Comparison of ENCODE assay signal across 13 cellular contexts in the genomic region with DNA sequence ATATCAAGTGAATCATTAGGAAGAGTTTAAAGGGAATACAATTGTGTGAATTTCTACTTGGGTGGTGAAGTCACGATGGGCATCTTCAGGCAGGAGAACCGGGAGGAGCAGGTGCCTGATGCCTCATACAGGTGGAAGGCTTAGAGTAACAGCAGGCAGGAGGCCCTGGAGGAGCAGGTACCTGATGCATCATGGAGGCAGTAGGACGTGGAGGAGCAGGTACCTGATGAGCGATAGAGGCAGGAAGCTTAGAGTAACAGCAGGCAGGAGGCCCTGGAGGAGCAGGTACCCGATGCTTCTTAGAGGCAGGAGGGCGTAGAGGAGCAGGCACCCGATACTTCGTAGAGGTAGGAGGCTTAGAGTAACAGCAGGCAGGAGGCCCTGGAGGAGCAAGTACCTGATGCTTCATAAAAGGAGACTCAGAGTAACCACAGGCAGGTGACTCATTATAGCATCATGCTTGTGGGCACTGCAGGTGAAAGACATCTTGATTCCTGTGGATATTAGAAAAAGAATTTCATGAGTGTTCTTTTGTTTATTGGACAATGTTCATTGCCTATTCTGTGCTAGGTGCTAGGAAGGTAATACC.
DNase-seq lines count a peak whose midpoint lies in the region; FAIRE-seq and TF ChIP-seq lines count a peak whose summit lies in the region.
"Had no signal": no experiment of that assay in that cellular context is flagged by ENCODE, and none has a peak within 500 bp of the region (broad histone marks: within the 10 kb centered on the region; RNA-seq: fewer than 3 reads in every experiment).

No MANE protein-coding gene starts in this region.

- peaks cover 22% of the 10 kb centered on the region for H3K4me1 Mint-ChIP-seq in activated CD4-positive, alpha-beta memory T cell treated with anti-CD3 and anti-CD28 coated beads for 36 hours (ENCODE audit: low read depth)
- H3K4me1 Mint-ChIP-seq in activated CD4-positive, alpha-beta memory T cell treated with anti-CD3 and anti-CD28 coated beads, Interleukin-2, amount 10 ng/mL, durations not matched to agents 7 days and 5 days = peaks cover 22% of the 10 kb centered on the region
- peaks cover 9% of the 10 kb centered on the region for H3K4me1 Mint-ChIP-seq in T-helper 2 cell treated with Interferon-gamma antibody and Interleukin-4, amounts not matched to agents 5 μg/mL and 100 μg/mL, for 36 hours (ENCODE audit: low read depth)
- H3K4me1 Mint-ChIP-seq: stimulated activated memory B cell treated with anti-CD40 and anti-IgM and Interleukin-4, amounts not matched to agents 10 μg/mL and 1 μg/mL and 100 μg/mL, for 72 hours had no signal

- no peaks in the 10 kb centered on the region for H3K27me3 Mint-ChIP-seq in activated CD4-positive, alpha-beta memory T cell treated with anti-CD3 and anti-CD28 coated beads for 36 hours
- no peaks in the 10 kb centered on the region for H3K27me3 Mint-ChIP-seq in activated CD4-positive, alpha-beta memory T cell treated with anti-CD3 and anti-CD28 coated beads, Interleukin-2, amount 10 ng/mL, durations not matched to agents 7 days and 5 days
- H3K27me3 Mint-ChIP-seq in T-helper 2 cell treated with Interferon-gamma antibody and Interleukin-4, amounts not matched to agents 5 μg/mL and 100 μg/mL, for 36 hours (ENCODE audit: low read depth) = no peaks in the 10 kb centered on the region
- H3K27me3 Mint-ChIP-seq: brain; stimulated activated memory B cell treated with anti-CD40 and anti-IgM and Interleukin-4, amounts not matched to agents 10 μg/mL and 1 μg/mL and 100 μg/mL, for 72 hours had no signal

- H3K9me3 Mint-ChIP-seq in activated CD4-positive, alpha-beta memory T cell treated with anti-CD3 and anti-CD28 coated beads for 36 hours = no peaks in the 10 kb centered on the region
- no peaks in the 10 kb centered on the region for H3K9me3 Mint-ChIP-seq in activated CD4-positive, alpha-beta memory T cell treated with anti-CD3 and anti-CD28 coated beads, Interleukin-2, amount 10 ng/mL, durations not matched to agents 7 days and 5 days
- peaks cover 5% of the 10 kb centered on the region for H3K9me3 Mint-ChIP-seq in T-helper 2 cell treated with Interferon-gamma antibody and Interleukin-4, amounts not matched to agents 5 μg/mL and 100 μg/mL, for 36 hours
- H3K9me3 Mint-ChIP-seq: brain; stimulated activated memory B cell treated with anti-CD40 and anti-IgM and Interleukin-4, amounts not matched to agents 10 μg/mL and 1 μg/mL and 100 μg/mL, for 72 hours had no signal

- CTCF ChIA-PET in activated CD4-positive, alpha-beta memory T cell treated with anti-CD3 and anti-CD28 coated beads for 36 hours (lab: Charles Lee) = no interaction called here
- CTCF ChIA-PET in activated CD4-positive, alpha-beta memory T cell treated with anti-CD3 and anti-CD28 coated beads, Interleukin-2, amount 10 ng/mL, durations not matched to agents 7 days and 5 days (lab: Charles Lee) = no interaction called here

- POLR2A ChIA-PET in activated CD4-positive, alpha-beta memory T cell treated with anti-CD3 and anti-CD28 coated beads for 36 hours (lab: Charles Lee) = no interaction called here
- POLR2A ChIA-PET in activated CD4-positive, alpha-beta memory T cell treated with anti-CD3 and anti-CD28 coated beads, Interleukin-2, amount 10 ng/mL, durations not matched to agents 7 days and 5 days (lab: Charles Lee) = no interaction called here

- no peak overlapping the region for H3K27ac Mint-ChIP-seq in activated CD4-positive, alpha-beta memory T cell treated with anti-CD3 and anti-CD28 coated beads for 36 hours
- no peak overlapping the region for H3K27ac Mint-ChIP-seq in activated CD4-positive, alpha-beta memory T cell treated with anti-CD3 and anti-CD28 coated beads, Interleukin-2, amount 10 ng/mL, durations not matched to agents 7 days and 5 days
- H3K27ac Mint-ChIP-seq in T-helper 2 cell treated with Interferon-gamma antibody and Interleukin-4, amounts not matched to agents 5 μg/mL and 100 μg/mL, for 36 hours = no peak overlapping the region
- H3K27ac Mint-ChIP-seq: brain; stimulated activated memory B cell treated with anti-CD40 and anti-IgM and Interleukin-4, amounts not matched to agents 10 μg/mL and 1 μg/mL and 100 μg/mL, for 72 hours had no signal

- FAIRE-seq in D721Med (lab: Jason Lieb, UNC) = no peak

- peak; percentile 49 for DNase-seq in activated CD4-positive, alpha-beta memory T cell treated with anti-CD3 and anti-CD28 coated beads for 36 hours
- no peak for DNase-seq in activated CD4-positive, alpha-beta memory T cell treated with anti-CD3 and anti-CD28 coated beads, Interleukin-2, amount 10 ng/mL, durations not matched to agents 7 days and 5 days
- DNase-seq in T-helper 2 cell treated with Interferon-gamma antibody and Interleukin-4, amounts not matched to agents 5 μg/mL and 100 μg/mL, for 36 hours (ENCODE audit: low spot score) = peak; percentile 12
- peak; percentile 45 for DNase-seq in stimulated activated CD8-positive, alpha-beta memory T cell treated with anti-CD3 and anti-CD28 coated beads, Interleukin-4, amount 100 ng/mL, for 48 hours
- DNase-seq in D721Med (ENCODE audit: insufficient read length, low spot score) (no peak), middle frontal gyrus (ENCODE audit: extremely low spot score, low spot score) (no peak), iPS-NIHi11 (ENCODE audit: low spot score) (no peak)
- DNase-seq: NCI-H82, T-helper 9 cell had no signal

- TF ChIP-seq CTCF in D721Med (IDR thresholded peaks at IDR 0.05; ENCODE audit: insufficient read depth, missing control alignments) = no peak

- intact Hi-C loops in activated CD4-positive, alpha-beta memory T cell treated with anti-CD3 and anti-CD28 coated beads for 36 hours (cut with micrococcal nuclease) = loop anchor here (5.0 kb wide), 1 partner anchor 96 kb away; no protein-coding TSS in a partner anchor

- peak overlapping the region; percentile 71 for H3K27ac ChIP-seq in cingulate gyrus (ENCODE audit: low read depth, low read length)
- H3K27ac ChIP-seq: KMS-11 had no signal

- H3K36me3 Mint-ChIP-seq in activated CD4-positive, alpha-beta memory T cell treated with anti-CD3 and anti-CD28 coated beads for 36 hours = peaks cover 4% of the 10 kb centered on the region
- H3K36me3 Mint-ChIP-seq in activated CD4-positive, alpha-beta memory T cell treated with anti-CD3 and anti-CD28 coated beads, Interleukin-2, amount 10 ng/mL, durations not matched to agents 7 days and 5 days (ENCODE audit: low read depth) = peaks cover 11% of the 10 kb centered on the region
- H3K36me3 Mint-ChIP-seq in T-helper 2 cell treated with Interferon-gamma antibody and Interleukin-4, amounts not matched to agents 5 μg/mL and 100 μg/mL, for 36 hours (ENCODE audit: low read depth) = peaks cover 3% of the 10 kb centered on the region

- H3K4me3 Mint-ChIP-seq in activated CD4-positive, alpha-beta memory T cell treated with anti-CD3 and anti-CD28 coated beads for 36 hours = no peak overlapping the region
- H3K4me3 Mint-ChIP-seq in activated CD4-positive, alpha-beta memory T cell treated with anti-CD3 and anti-CD28 coated beads, Interleukin-2, amount 10 ng/mL, durations not matched to agents 7 days and 5 days = no peak overlapping the region
- no peak overlapping the region for H3K4me3 Mint-ChIP-seq in T-helper 2 cell treated with Interferon-gamma antibody and Interleukin-4, amounts not matched to agents 5 μg/mL and 100 μg/mL, for 36 hours
- H3K4me3 Mint-ChIP-seq: brain; stimulated activated memory B cell treated with anti-CD40 and anti-IgM and Interleukin-4, amounts not matched to agents 10 μg/mL and 1 μg/mL and 100 μg/mL, for 72 hours had no signal

Comparison
In these comparisons a context has a peak if more than half of its experiments do, and no peak if none do; other contexts are left out.
1. DNase-seq: peak in activated CD4-positive, alpha-beta memory T cell treated with anti-CD3 and anti-CD28 coated beads for 36 hours (single experiment), T-helper 2 cell treated with Interferon-gamma antibody and Interleukin-4, amounts not matched to agents 5 μg/mL and 100 μg/mL, for 36 hours (single experiment) and stimulated activated CD8-positive, alpha-beta memory T cell treated with anti-CD3 and anti-CD28 coated beads, Interleukin-4, amount 100 ng/mL, for 48 hours (single experiment); none in activated CD4-positive, alpha-beta memory T cell treated with anti-CD3 and anti-CD28 coated beads, Interleukin-2, amount 10 ng/mL, durations not matched to agents 7 days and 5 days (single experiment), D721Med (single experiment), middle frontal gyrus (single experiment) and iPS-NIHi11 (single experiment).